In the genomic region with DNA sequence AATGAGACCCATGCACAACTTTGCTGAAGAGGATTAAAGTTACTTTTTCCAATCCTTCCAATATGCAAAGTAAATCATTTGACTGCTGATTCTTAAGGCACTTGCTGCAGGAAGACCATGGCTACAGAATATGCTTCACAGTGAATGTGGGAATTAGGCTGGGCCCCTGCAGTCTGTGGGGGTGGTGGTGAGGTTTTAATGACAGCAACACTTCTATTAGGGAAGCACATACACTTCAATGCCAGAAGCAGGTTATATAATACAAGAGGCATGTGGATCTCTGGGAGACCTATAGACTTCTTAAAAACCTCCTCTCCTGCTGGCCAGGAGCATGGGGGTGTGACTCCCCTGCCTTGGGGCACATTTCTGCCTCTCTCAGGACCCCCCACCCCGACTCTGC, we compare ENCODE assay signal across 1 cellular context.
TF ChIP-seq lines count a peak whose summit lies in the region.

No MANE protein-coding gene starts in this region.

TF ChIP-seq in IMR-90, 13 proteins besides CTCF, POLR2A, EP300 and RAD21:
- TF ChIP-seq SMC3 (IDR thresholded peaks at IDR 0.05; ENCODE audit: low read depth, low read length) (no peak), NFE2L2 (IDR thresholded peaks at IDR 0.05; ENCODE audit: low read depth, low read length) (no peak), RFX5 (IDR thresholded peaks at IDR 0.05; ENCODE audit: low read depth, low read length) (no peak), RCOR1 (IDR thresholded peaks at IDR 0.05; ENCODE audit: insufficient replicate concordance, low read length) (no peak)
- TF ChIP-seq, protein P1, sequence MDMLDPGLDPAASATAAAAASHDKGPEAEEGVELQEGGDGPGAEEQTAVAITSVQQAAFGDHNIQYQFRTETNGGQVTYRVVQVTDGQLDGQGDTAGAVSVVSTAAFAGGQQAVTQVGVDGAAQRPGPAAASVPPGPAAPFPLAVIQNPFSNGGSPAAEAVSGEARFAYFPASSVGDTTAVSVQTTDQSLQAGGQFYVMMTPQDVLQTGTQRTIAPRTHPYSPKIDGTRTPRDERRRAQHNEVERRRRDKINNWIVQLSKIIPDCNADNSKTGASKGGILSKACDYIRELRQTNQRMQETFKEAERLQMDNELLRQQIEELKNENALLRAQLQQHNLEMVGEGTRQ (IDR thresholded peaks at IDR 0.05; ENCODE audit: low read depth, low read length): no peak
